In genomic region chr1:30997463-30998057, GRCh38 we compare ENCODE assay signal across 29 cellular contexts.
"Had no signal": no experiment of that assay in that cellular context is flagged by ENCODE, and none has a peak within 500 bp of the region (broad histone marks: within the 10 kb centered on the region; RNA-seq: fewer than 3 reads in every experiment).

No MANE protein-coding gene starts in this region.

- H3K27me3 ChIP-seq: breast epithelium, heart left ventricle, transverse colon had no signal

- H3K27ac ChIP-seq: breast epithelium, heart left ventricle, left ventricle myocardium inferior, transverse colon had no signal

- H3K4me1 ChIP-seq: breast epithelium had no signal

- ATAC-seq: activated naive CD8-positive, alpha-beta T cell treated with anti-CD3 and anti-CD28 coated beads, Interleukin-2, amount 50 U/mL, for 24 hours; esophagus mucosa; heart left ventricle; mucosa of descending colon; natural killer cell treated with Interleukin-12 subunit alpha and Interleukin-12 subunit beta and Interleukin-15 and Interleukin-18, amount 100 ng/mL, for 72 hours; right cardiac atrium; stimulated activated effector memory CD8-positive, alpha-beta T cell treated with anti-CD3 and anti-CD28 coated beads, Interleukin-12 subunit alpha, Interleukin-12 subunit beta, amount 100 ng/mL, for 72 hours had no signal

- H3K27me3 Mint-ChIP-seq: activated B cell treated with CpG ODN at 0.5 μM for 24 hours; activated naive CD4-positive, alpha-beta T cell treated with anti-CD3 and anti-CD28 coated beads, Interleukin-2, amount 10 ng/mL, durations not matched to agents 7 days and 5 days; activated naive CD8-positive, alpha-beta T cell treated with anti-CD3 and anti-CD28 coated beads, Interleukin-2, amount 50 U/mL, for 24 hours; central memory CD8-positive, alpha-beta T cell; dendritic cell treated with granulocyte-macrophage colony-stimulating factor and Interleukin-4, amounts not matched to agents 40 ng/mL and 50 ng/mL, for 4 days; natural killer cell treated with Interleukin-12 subunit alpha and Interleukin-12 subunit beta and Interleukin-15 and Interleukin-18, amount 100 ng/mL, for 72 hours had no signal

- H3K9me3 Mint-ChIP-seq: activated B cell treated with CpG ODN at 0.5 μM for 24 hours; activated naive CD4-positive, alpha-beta T cell treated with anti-CD3 and anti-CD28 coated beads, Interleukin-2, amount 10 ng/mL, durations not matched to agents 7 days and 5 days; activated naive CD8-positive, alpha-beta T cell treated with anti-CD3 and anti-CD28 coated beads, Interleukin-2, amount 50 U/mL, for 24 hours; central memory CD8-positive, alpha-beta T cell; dendritic cell treated with granulocyte-macrophage colony-stimulating factor and Interleukin-4, amounts not matched to agents 40 ng/mL and 50 ng/mL, for 4 days; endodermal cell; natural killer cell treated with Interleukin-12 subunit alpha and Interleukin-12 subunit beta and Interleukin-15 and Interleukin-18, amount 100 ng/mL, for 72 hours; stimulated activated effector memory CD8-positive, alpha-beta T cell treated with anti-CD3 and anti-CD28 coated beads, Interleukin-12 subunit alpha, Interleukin-12 subunit beta, amount 100 ng/mL, for 72 hours had no signal

- H3K9me3 ChIP-seq: breast epithelium, heart left ventricle, left ventricle myocardium inferior, mucosa of descending colon, transverse colon had no signal

- H3K4me3 ChIP-seq: breast epithelium, heart left ventricle, left ventricle myocardium inferior, lung, mucosa of descending colon, transverse colon had no signal

- FAIRE-seq: urothelium cell line had no signal

- H3K36me3 ChIP-seq: breast epithelium had no signal

- DNase-seq: activated B cell treated with CpG ODN at 0.5 μM for 24 hours; activated CD4-positive, alpha-beta T cell treated with anti-CD3 and anti-CD28 coated beads, Interleukin-2, amount 50 U/mL, for 1 hour; activated gamma-delta T cell; activated naive CD4-positive, alpha-beta T cell treated with anti-CD3 and anti-CD28 coated beads, Interleukin-2, amount 10 ng/mL, durations not matched to agents 7 days and 5 days; activated naive CD8-positive, alpha-beta T cell treated with anti-CD3 and anti-CD28 coated beads, Interleukin-2, amount 50 U/mL, for 24 hours; activated T-cell treated with anti-CD3 and anti-CD28 coated beads for 4 hours; amygdala; endodermal cell; foreskin fibroblast; heart left ventricle; hypothalamus; kidney glomerular epithelial cell; left ventricle myocardium inferior; mesendoderm; mucosa of descending colon; posterior cingulate gyrus; right cardiac atrium; stimulated activated CD4-positive, alpha-beta T cell treated with anti-CD3 and anti-CD28 coated beads, Interleukin-12 subunit alpha, Interleukin-12 subunit beta, amount 100 ng/mL, for 4 hours; stimulated activated CD4-positive, alpha-beta T cell treated with anti-CD3 and anti-CD28 coated beads, Interleukin-4, amount 100 ng/mL, for 24 hours; T1000; transverse colon had no signal

- H3K27ac Mint-ChIP-seq: activated B cell treated with CpG ODN at 0.5 μM for 24 hours; activated naive CD4-positive, alpha-beta T cell treated with anti-CD3 and anti-CD28 coated beads, Interleukin-2, amount 10 ng/mL, durations not matched to agents 7 days and 5 days; dendritic cell treated with granulocyte-macrophage colony-stimulating factor and Interleukin-4, amounts not matched to agents 40 ng/mL and 50 ng/mL, for 4 days; natural killer cell treated with Interleukin-12 subunit alpha and Interleukin-12 subunit beta and Interleukin-15 and Interleukin-18, amount 100 ng/mL, for 72 hours had no signal

- H3K4me3 Mint-ChIP-seq: activated B cell treated with CpG ODN at 0.5 μM for 24 hours; activated naive CD4-positive, alpha-beta T cell treated with anti-CD3 and anti-CD28 coated beads, Interleukin-2, amount 10 ng/mL, durations not matched to agents 7 days and 5 days; activated naive CD8-positive, alpha-beta T cell treated with anti-CD3 and anti-CD28 coated beads, Interleukin-2, amount 50 U/mL, for 24 hours; central memory CD8-positive, alpha-beta T cell; dendritic cell treated with granulocyte-macrophage colony-stimulating factor and Interleukin-4, amounts not matched to agents 40 ng/mL and 50 ng/mL, for 4 days; endodermal cell; natural killer cell treated with Interleukin-12 subunit alpha and Interleukin-12 subunit beta and Interleukin-15 and Interleukin-18, amount 100 ng/mL, for 72 hours; stimulated activated effector memory CD8-positive, alpha-beta T cell treated with anti-CD3 and anti-CD28 coated beads, Interleukin-12 subunit alpha, Interleukin-12 subunit beta, amount 100 ng/mL, for 72 hours had no signal
